In genomic region chr6:56613247-56613851, GRCh38 we compare ENCODE assay signal across 20 cellular contexts.
"Had no signal": no experiment of that assay in that cellular context is flagged by ENCODE, and none has a peak within 500 bp of the region (broad histone marks: within the 10 kb centered on the region; RNA-seq: fewer than 3 reads in every experiment).

No MANE protein-coding gene starts in this region.

- H3K27me3 ChIP-seq: sigmoid colon, stomach, transverse colon had no signal

- H3K9me3 Mint-ChIP-seq: endodermal cell; naive thymus-derived CD4-positive, alpha-beta T cell; nephron progenitor cell had no signal

- H3K36me3 ChIP-seq: prostate gland had no signal

- H3K79me2 ChIP-seq: parathyroid adenoma had no signal

- FAIRE-seq: endothelial cell of umbilical vein, frontal cortex, small intestine had no signal

- H3K4me3 ChIP-seq: coronary artery, prostate gland, sigmoid colon, stomach, thoracic aorta, transverse colon had no signal

- H3K9me3 ChIP-seq: prostate gland, sigmoid colon, stomach, thoracic aorta, transverse colon had no signal

- H2AFZ ChIP-seq: parathyroid adenoma had no signal

- H3K4me3 Mint-ChIP-seq: endodermal cell; naive thymus-derived CD4-positive, alpha-beta T cell; nephron progenitor cell had no signal

- H3K4me1 ChIP-seq: parathyroid adenoma, prostate gland, sigmoid colon, stomach, transverse colon had no signal

- H3K36me3 Mint-ChIP-seq: naive thymus-derived CD4-positive, alpha-beta T cell had no signal

- ATAC-seq: esophagus mucosa; naive thymus-derived CD4-positive, alpha-beta T cell had no signal

- DNase-seq: effector CD4-positive, alpha-beta T cell; endodermal cell; islet precursor cell; mammary epithelial cell; naive thymus-derived CD4-positive, alpha-beta T cell; nephron progenitor cell; sigmoid colon; small intestine; stimulated activated CD4-positive, alpha-beta T cell treated with anti-CD3 and anti-CD28 coated beads, Interleukin-12 subunit alpha, Interleukin-12 subunit beta, amount 100 ng/mL, for 4 hours; stimulated activated naive CD4-positive, alpha-beta T cell; stomach; substantia nigra; transverse colon had no signal

- H3K9ac ChIP-seq: parathyroid adenoma had no signal

- H3K27ac ChIP-seq: coronary artery, parathyroid adenoma, prostate gland, sigmoid colon, stomach, thoracic aorta, transverse colon had no signal

- H3K27ac Mint-ChIP-seq: endodermal cell; naive thymus-derived CD4-positive, alpha-beta T cell; nephron progenitor cell had no signal

- H3K4me1 Mint-ChIP-seq: endodermal cell; naive thymus-derived CD4-positive, alpha-beta T cell; nephron progenitor cell had no signal
